Comparison of ENCODE assay signal across 32 cellular contexts in genomic region chr22:45927059-45927458, GRCh38. TPM values are rescaled to one million over a fixed set of nuclear protein-coding genes. Genes with fewer than 3 reads are reported as not detected.
"Had no signal": no experiment of that assay in that cellular context is flagged by ENCODE, and none has a peak within 500 bp of the region (broad histone marks: within the 10 kb centered on the region; RNA-seq: fewer than 3 reads in every experiment).

No MANE protein-coding gene starts in this region.

- H3K36me3 ChIP-seq: adrenal gland, brain microvascular endothelial cell, breast epithelium had no signal

- H3K27me3 ChIP-seq: adrenal gland, body of pancreas, brain microvascular endothelial cell, breast epithelium had no signal

- H3K4me1 ChIP-seq: adrenal gland, breast epithelium had no signal

- H3K27ac ChIP-seq: adrenal gland, body of pancreas, brain microvascular endothelial cell, breast epithelium, VCaP had no signal

- H3K9me3 ChIP-seq: adrenal gland, body of pancreas, breast epithelium had no signal

- DNase-seq: activated B cell treated with CpG ODN at 0.5 μM for 24 hours; activated CD4-positive, alpha-beta memory T cell treated with anti-CD3 and anti-CD28 coated beads, Interleukin-2, amount 10 ng/mL, durations not matched to agents 7 days and 5 days; activated CD4-positive, alpha-beta T cell treated with anti-CD3 and anti-CD28 coated beads for 1 hour; activated CD4-positive, alpha-beta T cell treated with anti-CD3 and anti-CD28 coated beads for 36 hours; activated CD4-positive, alpha-beta T cell treated with anti-CD3 and anti-CD28 coated beads for 48 hours; activated CD4-positive, alpha-beta T cell treated with anti-CD3 and anti-CD28 coated beads, Interleukin-2, amount 10 ng/mL, durations not matched to agents 7 days and 5 days; activated CD4-positive, alpha-beta T cell treated with anti-CD3 and anti-CD28 coated beads, Interleukin-2, amount 50 U/mL, for 48 hours; activated CD8-positive, alpha-beta memory T cell treated with anti-CD3 and anti-CD28 coated beads for 24 hours; activated CD8-positive, alpha-beta memory T cell treated with anti-CD3 and anti-CD28 coated beads, Interleukin-2, amount 10 ng/mL, durations not matched to agents 7 days and 5 days; activated CD8-positive, alpha-beta memory T cell treated with anti-CD3 and anti-CD28 coated beads, Interleukin-2, amount 50 U/mL, for 48 hours; activated CD8-positive, alpha-beta T cell treated with anti-CD3 and anti-CD28 coated beads, Interleukin-2, amount 10 ng/mL, durations not matched to agents 7 days and 5 days; activated effector memory CD4-positive, alpha-beta T cell treated with Interleukin-2 at 50 U/mL for 16 hours; activated gamma-delta T cell; activated naive CD4-positive, alpha-beta T cell treated with anti-CD3 and anti-CD28 coated beads, Interleukin-2, amount 10 ng/mL, durations not matched to agents 7 days and 5 days; activated naive CD4-positive, alpha-beta T cell treated with Interleukin-2 at 50 U/mL for 16 hours; activated naive CD8-positive, alpha-beta T cell treated with anti-CD3 and anti-CD28 coated beads for 36 hours; activated T-cell treated with anti-CD3 and anti-CD28 coated beads, Interleukin-2, amount 50 U/mL, for 24 hours; activated T-cell treated with anti-CD3 and anti-CD28 coated beads, Interleukin-2, amount 50 U/mL, for 48 hours; adrenal gland; amniotic stem cell; aorta; body of pancreas; brain microvascular endothelial cell; cerebellar nuclear complex; T-helper 1 cell; T-helper 2 cell; T-helper 9 cell had no signal

- ATAC-seq: activated CD4-positive, alpha-beta T cell treated with anti-CD3 and anti-CD28 coated beads for 36 hours; activated CD4-positive, CD25-positive, alpha-beta regulatory T cell treated with anti-CD3 and anti-CD28 coated beads, Interleukin-2, amount 50 U/mL, for 24 hours; activated CD8-positive, alpha-beta memory T cell treated with anti-CD3 and anti-CD28 coated beads, Interleukin-2, amount 10 ng/mL, durations not matched to agents 7 days and 5 days; activated CD8-positive, alpha-beta T cell treated with anti-CD3 and anti-CD28 coated beads, Interleukin-2, amount 10 ng/mL, durations not matched to agents 7 days and 5 days; body of pancreas had no signal

- H3K4me3 ChIP-seq: adrenal gland, body of pancreas, breast epithelium had no signal

RNA-seq across cellular contexts. Expression of gene WNT7B, which starts 49.9 kb away (rescaled TPM):
- total RNA-seq: activated B cell treated with CpG ODN at 0.5 μM for 24 hours; activated CD4-positive, alpha-beta memory T cell treated with anti-CD3 and anti-CD28 coated beads, Interleukin-2, amount 10 ng/mL, durations not matched to agents 7 days and 5 days; activated CD4-positive, alpha-beta T cell treated with anti-CD3 and anti-CD28 coated beads for 36 hours; activated CD4-positive, alpha-beta T cell treated with anti-CD3 and anti-CD28 coated beads, Interleukin-2, amount 10 ng/mL, durations not matched to agents 7 days and 5 days; activated CD8-positive, alpha-beta memory T cell treated with anti-CD3 and anti-CD28 coated beads, Interleukin-2, amount 10 ng/mL, durations not matched to agents 7 days and 5 days; activated CD8-positive, alpha-beta T cell treated with anti-CD3 and anti-CD28 coated beads, Interleukin-2, amount 10 ng/mL, durations not matched to agents 7 days and 5 days; activated naive CD8-positive, alpha-beta T cell treated with anti-CD3 and anti-CD28 coated beads for 36 hours; activated T-helper 2 cell treated with anti-CD3 and anti-CD28 coated beads, Interferon-gamma antibody, Interleukin-2, Interleukin-4, amounts not matched to agents 10 μg/mL and 5 μg/mL and 100 μg/mL, durations not matched to agents 14 hours and 24 hours and 36 hours; aorta; cardiac septum had no signal
- polyA plus RNA-seq: aorta had no signal
